ENCODE assay signal across 8 cellular contexts in the genomic region with DNA sequence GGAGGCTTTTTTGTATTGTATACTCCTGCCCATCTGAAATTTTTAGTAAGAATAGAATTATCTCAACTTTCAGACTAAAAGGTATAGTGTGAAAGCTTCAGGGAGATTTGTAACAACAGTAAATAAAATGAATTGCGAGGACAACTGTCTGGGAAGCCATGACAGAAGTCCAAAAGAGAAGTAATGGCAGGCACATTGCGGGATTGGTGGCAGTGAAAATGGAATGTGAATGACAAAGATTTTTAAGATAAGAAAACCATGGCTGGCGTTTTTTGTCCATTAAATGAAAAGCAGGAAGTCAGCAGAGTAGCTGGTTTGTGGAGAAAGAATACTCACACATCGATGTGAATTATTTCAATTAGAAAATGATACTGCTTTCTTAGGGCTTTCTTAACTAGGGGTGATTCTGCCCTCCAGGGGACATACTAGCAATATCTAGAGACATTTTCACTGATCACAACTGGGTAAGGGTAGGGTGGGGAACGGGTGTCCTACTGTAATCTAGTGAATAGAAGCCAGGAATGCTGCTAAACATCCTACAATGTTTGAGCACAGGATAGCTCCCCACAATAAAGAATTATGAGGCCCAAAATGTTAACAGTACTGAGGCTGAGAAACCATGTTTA.
DNase-seq lines count a peak whose midpoint lies in the region; TF ChIP-seq lines count a peak whose summit lies in the region.

No MANE protein-coding gene starts in this region.

- H3K4me2 ChIP-seq in BLaER1 (peak overlapping the region; percentile 81), KMS-11 (peak overlapping the region; percentile 87)

- peak overlapping the region; percentile 94 for H3K9ac ChIP-seq in BLaER1
- H3K9ac ChIP-seq in KMS-11: no peak overlapping the region

- DNase-seq in choroid plexus epithelial cell (ENCODE audit: low read depth): peak; percentile 28
- DNase-seq in activated CD4-positive, CD25-positive, alpha-beta regulatory T cell treated with anti-CD3 and anti-CD28 coated beads, Interleukin-2, amount 50 U/mL, for 72 hours: no peak
- no peak for DNase-seq in HuH-7.5 (ENCODE audit: low spot score)
- no peak for DNase-seq in NCI-H1105 treated with DMSO at 0.1 percent for 48 hours (lab: John Stamatoyannopoulos, UW)
- no peak for DNase-seq in DMS 273 (lab: John Stamatoyannopoulos, UW; ENCODE audit: unreplicated experiment)

- TF ChIP-seq CTCF in KMS-11 (conservative IDR thresholded peaks at IDR 0.05; ENCODE audit: low read depth, low read length) (no peak), choroid plexus epithelial cell (conservative IDR thresholded peaks at IDR 0.05; ENCODE audit: low read depth, low read length) (peak; percentile 21)

- H3K4me3 ChIP-seq in BLaER1 (peak overlapping the region; percentile 88), KMS-11 (IDR thresholded peaks at IDR 0.05; ENCODE audit: insufficient read depth, low read depth, low read length) (no peak overlapping the region), choroid plexus epithelial cell (ENCODE audit: low read depth, low read length) (peak overlapping the region; percentile 87), muscle layer of duodenum (ENCODE audit: low read depth in 1 of 2, low read length in 2 of 2) (peak overlapping the region; percentile 77 to 95)

- peaks cover 57% of the 10 kb centered on the region for H4K20me1 ChIP-seq in BLaER1
- H4K20me1 ChIP-seq in KMS-11 (ENCODE audit: insufficient read depth): no peaks in the 10 kb centered on the region

- no peaks in the 10 kb centered on the region for H3K27me3 ChIP-seq in BLaER1
- no peaks in the 10 kb centered on the region for H3K27me3 ChIP-seq in KMS-11 (ENCODE audit: insufficient read depth, low read depth)
- no peaks in the 10 kb centered on the region for H3K27me3 ChIP-seq in muscle layer of duodenum (ENCODE audit: low read depth, low read length)

- H3K27ac ChIP-seq in BLaER1 (peak overlapping the region; percentile 90), KMS-11 (no peak overlapping the region), muscle layer of duodenum (ENCODE audit: low read length) (peak overlapping the region; percentile 100)

- H3K79me2 ChIP-seq in KMS-11 (ENCODE audit: insufficient read depth, low read depth): peaks cover 66% of the 10 kb centered on the region

- no peak overlapping the region for H2AFZ ChIP-seq in KMS-11 (ENCODE audit: low read depth)

- H3K36me3 ChIP-seq in BLaER1: peaks cover 20% of the 10 kb centered on the region; the same call in 1 of the 2 replicates
- H3K36me3 ChIP-seq in KMS-11 (ENCODE audit: insufficient read depth): no peaks in the 10 kb centered on the region
- peaks cover 0 to 7% of the 10 kb centered on the region in 2 donors for H3K36me3 ChIP-seq in muscle layer of duodenum (ENCODE audit: control insufficient read depth in 1 of 2, insufficient read depth in 2 of 2, low read length in 2 of 2)

- H3K9me3 ChIP-seq in BLaER1: no peaks in the 10 kb centered on the region
- H3K9me3 ChIP-seq in muscle layer of duodenum (ENCODE audit: control insufficient read depth in 1 of 2, low read length in 2 of 2): no peaks in the 10 kb centered on the region

- H3K4me1 ChIP-seq in BLaER1 (peaks cover 45% of the 10 kb centered on the region), KMS-11 (ENCODE audit: low read depth, poor library complexity, severe bottlenecking) (peaks cover 32% of the 10 kb centered on the region), muscle layer of duodenum (ENCODE audit: control insufficient read depth in 1 of 2, insufficient read depth in 2 of 2, low read length in 2 of 2) (peaks cover 9 to 24% of the 10 kb centered on the region in 2 donors)
